In genomic region chr3:101851072-101851471, GRCh38 we compare ENCODE assay signal across 8 cellular contexts. TPM values are rescaled to one million over a fixed set of nuclear protein-coding genes. Genes with fewer than 3 reads are reported as not detected.
A peak's percentile ranks its signal among the peaks of the same experiment; 100 is the strongest.
DNase-seq lines count a peak whose midpoint lies in the region; ATAC-seq, FAIRE-seq and TF ChIP-seq lines count a peak whose summit lies in the region.

No MANE protein-coding gene starts in this region.

- intact Hi-C loops in activated CD4-positive, alpha-beta memory T cell treated with anti-CD3 and anti-CD28 coated beads for 36 hours (cut with micrococcal nuclease): loop anchor here (1.0 to 5.0 kb wide), 11 partner anchors 10 to 332 kb away; partner anchors contain the start of genes NXPE3, PCNP and ZBTB11
- intact Hi-C loops in left colon (cut with DNase I, micrococcal nuclease): loop anchor here in 1 of 2 donors (5.0 to 10.0 kb wide), 2 partner anchors 39 to 234 kb away; no protein-coding TSS in a partner anchor

- FAIRE-seq in small intestine (lab: Jason Lieb, UNC): peak; percentile 19

- no peak for DNase-seq in activated CD4-positive, alpha-beta memory T cell treated with anti-CD3 and anti-CD28 coated beads for 36 hours
- DNase-seq in hepatocyte (ENCODE audit: low spot score) (no peak), small intestine (peak; percentile 22), left colon (no peak), A172 (ENCODE audit: low spot score) (no peak)

- WGBS in hepatocyte (ENCODE audit: low lambda C conversion rate, missing lambda C conversion rate): 31% methylated on average over 2 of the region's 2 CpGs
- 0 to 9% (median 1%) methylated on average over 2 of the region's 2 CpGs for WGBS in small intestine, 3 donors

- H3K4me3 ChIP-seq in HEK293 (ENCODE audit: low read depth, low read length): peak overlapping the region; percentile 91
- peak overlapping the region; percentile 51 for H3K4me3 ChIP-seq in hepatocyte
- peak overlapping the region; percentile 96 to 99 for H3K4me3 ChIP-seq in small intestine (ENCODE audit: low read depth in 1 of 2, low read length in 2 of 2)

- peak overlapping the region; percentile 99 for H3K27ac Mint-ChIP-seq in activated CD4-positive, alpha-beta memory T cell treated with anti-CD3 and anti-CD28 coated beads for 36 hours

- H3K4me1 Mint-ChIP-seq in activated CD4-positive, alpha-beta memory T cell treated with anti-CD3 and anti-CD28 coated beads for 36 hours (ENCODE audit: low read depth): peaks cover 60% of the 10 kb centered on the region

- H3K4me1 ChIP-seq in HEK293 (ENCODE audit: control insufficient read depth, insufficient read depth, low read length) (no peaks in the 10 kb centered on the region), hepatocyte (ENCODE audit: insufficient read depth) (peaks cover 24% of the 10 kb centered on the region), small intestine (ENCODE audit: control insufficient read depth in 2 of 2, insufficient read depth in 1 of 2, low read depth in 1 of 2, low read length in 1 of 2) (peaks cover 8 to 12% of the 10 kb centered on the region in 2 donors)

- H3K27me3 ChIP-seq in hepatocyte: no peaks in the 10 kb centered on the region
- H3K27me3 ChIP-seq in small intestine (ENCODE audit: control insufficient read depth in 2 of 2, insufficient read depth in 2 of 2, low read length in 2 of 2): no peaks in the 10 kb centered on the region

- H3K4me2 ChIP-seq in hepatocyte: peak overlapping the region; percentile 74

- H3K9me3 ChIP-seq in HEK293 (ENCODE audit: control insufficient read depth, insufficient read depth, low read depth, low read length): no peaks in the 10 kb centered on the region
- no peaks in the 10 kb centered on the region for H3K9me3 ChIP-seq in hepatocyte (ENCODE audit: low read depth)
- no peaks in the 10 kb centered on the region for H3K9me3 ChIP-seq in small intestine (ENCODE audit: control insufficient read depth, low read depth)

- no peak for ATAC-seq in GM19395 (IDR thresholded peaks at IDR 0.05; ENCODE audit: unreplicated experiment)
- ATAC-seq in GM18870 (IDR thresholded peaks at IDR 0.05; ENCODE audit: unreplicated experiment): no peak
- ATAC-seq in left colon: no peak

- no peak overlapping the region for H3K27ac ChIP-seq in HEK293 (ENCODE audit: extremely low read depth, low read depth, low read length)
- peak overlapping the region; percentile 99 for H3K27ac ChIP-seq in hepatocyte
- H3K27ac ChIP-seq in small intestine (ENCODE audit: low read depth in 1 of 2, low read length in 1 of 2): peak overlapping the region in 1 of 2 donors; percentile 99

- H3K27me3 Mint-ChIP-seq in activated CD4-positive, alpha-beta memory T cell treated with anti-CD3 and anti-CD28 coated beads for 36 hours: no peaks in the 10 kb centered on the region

- CTCF ChIA-PET in HEK293 (lab: Yijun Ruan, JAX): interaction anchor here (1.0 to 1.5 kb wide), 4 partner anchors 37 to 378 kb away, joined by 3 to 7 read pairs (median 4); no protein-coding TSS in a partner anchor
- CTCF ChIA-PET in activated CD4-positive, alpha-beta memory T cell treated with anti-CD3 and anti-CD28 coated beads for 36 hours (lab: Charles Lee): interaction anchor here (0.6 to 2.8 kb wide), 14 partner anchors 22 to 374 kb away, joined by 3 to 19 read pairs (median 4); no protein-coding TSS in a partner anchor

- no peaks in the 10 kb centered on the region for H3K9me3 Mint-ChIP-seq in activated CD4-positive, alpha-beta memory T cell treated with anti-CD3 and anti-CD28 coated beads for 36 hours

- POLR2A ChIA-PET in HEK293 (lab: Yijun Ruan, JAX): no interaction called here
- POLR2A ChIA-PET in activated CD4-positive, alpha-beta memory T cell treated with anti-CD3 and anti-CD28 coated beads for 36 hours (lab: Charles Lee): interaction anchor here (0.7 to 6.8 kb wide), 9 partner anchors 9 to 234 kb away, joined by 3 to 88 read pairs (median 3); partner anchors contain the start of gene RPL24

- H3K79me2 ChIP-seq in hepatocyte: peaks cover 56% of the 10 kb centered on the region

- no peak overlapping the region for H2AFZ ChIP-seq in hepatocyte

- H4K20me1 ChIP-seq in hepatocyte (ENCODE audit: insufficient read depth, poor library complexity, severe bottlenecking): peaks cover 49% of the 10 kb centered on the region

- peaks cover 63% of the 10 kb centered on the region for H3K36me3 Mint-ChIP-seq in activated CD4-positive, alpha-beta memory T cell treated with anti-CD3 and anti-CD28 coated beads for 36 hours

- TF ChIP-seq CTCF in HEK293 (tag by site-specific recombination; IDR thresholded peaks at IDR 0.05): no peak
- TF ChIP-seq CTCF in hepatocyte (IDR thresholded peaks at IDR 0.05; ENCODE audit: poor library complexity): no peak

- H3K36me3 ChIP-seq in HEK293 (ENCODE audit: control insufficient read depth in 2 of 2, insufficient read depth in 1 of 2, low read length in 2 of 2) (peaks cover 17 to 46% of the 10 kb centered on the region in 2 experiments), hepatocyte (replicated peaks; ENCODE audit: insufficient read depth, low read depth) (peaks cover 9% of the 10 kb centered on the region), small intestine (ENCODE audit: control insufficient read depth in 2 of 2, insufficient read depth in 2 of 2, low read length in 2 of 2) (peaks cover 8 to 21% of the 10 kb centered on the region in 2 donors)

- H3K9me2 ChIP-seq in hepatocyte (replicated peaks; ENCODE audit: insufficient read depth): no peaks in the 10 kb centered on the region

- H3K4me3 Mint-ChIP-seq in activated CD4-positive, alpha-beta memory T cell treated with anti-CD3 and anti-CD28 coated beads for 36 hours: peak overlapping the region; percentile 92

TF ChIP-seq in HEK293, 187 proteins besides CTCF, POLR2A, EP300 and RAD21:
- TF ChIP-seq ZNF792 (tag by site-specific recombination; IDR thresholded peaks at IDR 0.05) (no peak), ZEB2 (tag by site-specific recombination; IDR thresholded peaks at IDR 0.05) (no peak), ZNF623 (tag by site-specific recombination; IDR thresholded peaks at IDR 0.05) (no peak), GLI2 (tag by site-specific recombination; IDR thresholded peaks at IDR 0.05; ENCODE audit: borderline replicate concordance, low read depth) (no peak), PRDM6 (tag by site-specific recombination; IDR thresholded peaks at IDR 0.05) (no peak), ZNF510 (tag by site-specific recombination; IDR thresholded peaks at IDR 0.05; ENCODE audit: insufficient replicate concordance) (no peak), ZBTB17 (tag by site-specific recombination; IDR thresholded peaks at IDR 0.05) (no peak), INSM2 (tag by site-specific recombination; IDR thresholded peaks at IDR 0.05) (no peak), ZBTB44 (tag by site-specific recombination; IDR thresholded peaks at IDR 0.05) (no peak)

RNA-seq across cellular contexts. Expression of gene NFKBIZ, which starts 1.8 kb away (rescaled TPM):
- total RNA-seq in activated CD4-positive, alpha-beta memory T cell treated with anti-CD3 and anti-CD28 coated beads for 36 hours: 10 to 100 TPM; 65.9 to 74.9 TPM
- total RNA-seq in hepatocyte (164 and 182 TPM in 2 replicates), left colon (100 to 1,000 TPM in 1 of 2 donors, 10 to 100 TPM in 1; 86.5 to 170 TPM)
- polyA plus RNA-seq in hepatocyte (160 and 192 TPM in 2 replicates), small intestine (10 to 100 TPM; 10.3 to 27.1 (median 23.7) TPM)
- total RNA-seq in A172 (2014; rRNA removed; shearing (Covaris generic)): 1.8 and 7.5 TPM in 2 replicates
